In genomic region chr12:68788554-68789143, GRCh38 we compare ENCODE assay signal across 3 cellular contexts.
TF ChIP-seq lines count a peak whose summit lies in the region.

No MANE protein-coding gene starts in this region.

TF ChIP-seq in IMR-90, 13 proteins besides CTCF, POLR2A, EP300 and RAD21:
- TF ChIP-seq RCOR1 (IDR thresholded peaks at IDR 0.05; ENCODE audit: insufficient replicate concordance, low read length) = no peak
- TF ChIP-seq MAFK (IDR thresholded peaks at IDR 0.05; ENCODE audit: low read depth, low read length) = no peak
- no peak for TF ChIP-seq USF2 (IDR thresholded peaks at IDR 0.05; ENCODE audit: low read depth, low read length)
- no peak for TF ChIP-seq SMC3 (IDR thresholded peaks at IDR 0.05; ENCODE audit: low read depth, low read length)
- no peak for TF ChIP-seq MAZ (IDR thresholded peaks at IDR 0.05; ENCODE audit: borderline replicate concordance, low read depth, low read length)
- no peak for TF ChIP-seq NFE2L2 (IDR thresholded peaks at IDR 0.05; ENCODE audit: low read depth, low read length)
- no peak for TF ChIP-seq CEBPB (IDR thresholded peaks at IDR 0.05; ENCODE audit: low read depth, low read length)
- no peak for TF ChIP-seq MXI1 (IDR thresholded peaks at IDR 0.05; ENCODE audit: borderline replicate concordance, low read depth, low read length)
- TF ChIP-seq ELK1 (IDR thresholded peaks at IDR 0.05; ENCODE audit: borderline replicate concordance, low read depth, low read length) = no peak
- TF ChIP-seq CHD1 (IDR thresholded peaks at IDR 0.05; ENCODE audit: low read depth, low read length) = no peak
- TF ChIP-seq FOS (IDR thresholded peaks at IDR 0.05; ENCODE audit: low read depth, low read length) = no peak
- no peak for TF ChIP-seq BHLHE40 (IDR thresholded peaks at IDR 0.05; ENCODE audit: low read depth, low read length)
- TF ChIP-seq RFX5 (IDR thresholded peaks at IDR 0.05; ENCODE audit: low read depth, low read length) = no peak

TF ChIP-seq in WTC11, 78 proteins besides CTCF, POLR2A, EP300 and RAD21:
- TF ChIP-seq ZNF121 (CRISPR knock-in tag; IDR thresholded peaks at IDR 0.05) (0 out of 2 replicates have a peak, but pooled peaks have one; percentile 36), HMGXB4 (CRISPR knock-in tag; IDR thresholded peaks at IDR 0.05) (no peak)
TF ChIP-seq in WTC11: peak in this region for 1.

TF ChIP-seq in liver, 16 proteins besides CTCF, POLR2A, EP300 and RAD21:
- TF ChIP-seq NR2F2 (IDR thresholded peaks at IDR 0.05) (no peak), MAX (IDR thresholded peaks at IDR 0.05) (no peak), ATF3 (IDR thresholded peaks at IDR 0.05) (no peak), ZBTB33 (IDR thresholded peaks at IDR 0.05) (no peak), HNF4A (conservative IDR thresholded peaks at IDR 0.05) (no peak), FOXA2 (IDR thresholded peaks at IDR 0.05) (no peak), EGR1 (IDR thresholded peaks at IDR 0.05; ENCODE audit: low read depth in 2 of 2) (no peak), HNF4G (IDR thresholded peaks at IDR 0.05) (no peak), FOXA1 (IDR thresholded peaks at IDR 0.05) (no peak), REST (IDR thresholded peaks at IDR 0.05) (no peak), YY1 (IDR thresholded peaks at IDR 0.05) (no peak), SP1 (IDR thresholded peaks at IDR 0.05) (no peak), GABPA (IDR thresholded peaks at IDR 0.05 in 1 of 2, conservative IDR thresholded peaks at IDR 0.05 in 1 of 2) (no peak), JUND (IDR thresholded peaks at IDR 0.05) (no peak), RXRA (IDR thresholded peaks at IDR 0.05) (no peak), TAF1 (conservative IDR thresholded peaks at IDR 0.05) (no peak)
